In the genomic region with DNA sequence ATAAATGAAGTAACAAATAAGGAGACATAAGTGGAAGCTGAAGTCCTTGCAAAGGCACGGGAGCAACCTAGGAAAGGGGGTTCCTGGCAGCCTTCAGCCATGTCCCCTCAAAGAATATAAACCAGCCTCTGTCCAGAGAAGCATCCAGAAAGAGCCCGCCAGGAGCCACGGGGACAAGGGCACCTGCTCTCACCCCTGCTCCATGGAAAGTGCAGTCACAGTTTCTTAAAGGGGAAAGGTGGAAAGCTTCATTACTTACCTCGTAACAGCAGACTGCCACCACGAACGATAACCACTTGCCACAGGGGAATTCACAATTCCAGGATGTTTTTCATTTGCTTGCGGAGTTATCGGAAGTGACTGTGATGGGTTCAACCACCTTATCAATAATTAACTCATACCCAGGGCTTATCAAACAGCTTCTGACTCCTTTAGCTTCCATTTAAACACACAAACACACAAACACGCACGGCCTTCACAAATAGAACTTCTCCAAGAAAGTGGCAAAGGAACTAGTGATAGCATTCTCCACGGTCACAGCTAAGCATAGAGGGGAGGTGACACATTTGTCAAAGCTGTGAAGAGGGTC, we compare ENCODE assay signal across 27 cellular contexts.
"Had no signal": no experiment of that assay in that cellular context is flagged by ENCODE, and none has a peak within 500 bp of the region (broad histone marks: within the 10 kb centered on the region; RNA-seq: fewer than 3 reads in every experiment).

No MANE protein-coding gene starts in this region.

- H3K9me3 Mint-ChIP-seq: activated B cell treated with CpG ODN at 0.5 μM for 24 hours; activated T-cell treated with anti-CD3 and anti-CD28 coated beads, Interleukin-2, amount 50 U/mL, for 72 hours; effector memory CD8-positive, alpha-beta T cell; T-helper 2 cell treated with Interferon-gamma antibody and Interleukin-4, amounts not matched to agents 5 μg/mL and 100 μg/mL, for 36 hours had no signal

- FAIRE-seq: endothelial cell of umbilical vein had no signal

- ATAC-seq: activated T-cell treated with anti-CD3 and anti-CD28 coated beads, Interleukin-2, amount 50 U/mL, for 72 hours; effector memory CD8-positive, alpha-beta T cell; esophagus mucosa; foreskin keratinocyte; heart left ventricle; naive thymus-derived CD4-positive, alpha-beta T cell had no signal

- H3K36me3 Mint-ChIP-seq: activated naive CD8-positive, alpha-beta T cell; mesothelial cell of epicardium; naive thymus-derived CD4-positive, alpha-beta T cell had no signal

- DNase-seq: activated B cell treated with CpG ODN at 0.5 μM for 24 hours; activated CD4-positive, alpha-beta T cell treated with anti-CD3 and anti-CD28 coated beads, Interleukin-2, amount 50 U/mL, for 1 hour; activated effector memory CD4-positive, alpha-beta T cell treated with Interleukin-2 at 50 U/mL for 16 hours; activated naive CD4-positive, alpha-beta T cell treated with Interleukin-2 at 50 U/mL for 16 hours; activated T-cell treated with anti-CD3 and anti-CD28 coated beads for 4 hours; activated T-cell treated with anti-CD3 and anti-CD28 coated beads, Interleukin-2, amount 50 U/mL, for 72 hours; anterior cingulate cortex; dorsolateral prefrontal cortex; effector memory CD8-positive, alpha-beta T cell; foreskin keratinocyte; heart left ventricle; mammary epithelial cell; naive thymus-derived CD4-positive, alpha-beta T cell; ovary; spleen; stimulated activated naive CD4-positive, alpha-beta T cell; T-helper 1 cell; testis; transverse colon had no signal

- H3K9me3 ChIP-seq: heart left ventricle, ovary, prostate gland, right atrium auricular region, spleen, testis, transverse colon had no signal

- H3K4me1 ChIP-seq: foreskin keratinocyte, prostate gland, testis, transverse colon had no signal

- H3K27me3 ChIP-seq: ovary, right atrium auricular region, testis, transverse colon had no signal

- H3K4me3 ChIP-seq: coronary artery, dorsolateral prefrontal cortex, heart left ventricle, ovary, prostate gland, right atrium auricular region, spleen, testis, transverse colon had no signal

- H3K27ac Mint-ChIP-seq: activated B cell treated with CpG ODN at 0.5 μM for 24 hours; activated naive CD8-positive, alpha-beta T cell; activated T-cell treated with anti-CD3 and anti-CD28 coated beads, Interleukin-2, amount 50 U/mL, for 72 hours; effector memory CD8-positive, alpha-beta T cell; mesothelial cell of epicardium; naive thymus-derived CD4-positive, alpha-beta T cell; T-helper 2 cell treated with Interferon-gamma antibody and Interleukin-4, amounts not matched to agents 5 μg/mL and 100 μg/mL, for 36 hours had no signal

- H3K27ac ChIP-seq: coronary artery, dorsolateral prefrontal cortex, foreskin keratinocyte, heart left ventricle, ovary, prostate gland, right atrium auricular region, spleen, testis, transverse colon had no signal

- H3K36me3 ChIP-seq: heart left ventricle, ovary, prostate gland, right atrium auricular region, spleen, transverse colon had no signal

- H3K4me3 Mint-ChIP-seq: activated B cell treated with CpG ODN at 0.5 μM for 24 hours; activated naive CD8-positive, alpha-beta T cell; activated T-cell treated with anti-CD3 and anti-CD28 coated beads, Interleukin-2, amount 50 U/mL, for 72 hours; effector memory CD8-positive, alpha-beta T cell; mesothelial cell of epicardium; naive thymus-derived CD4-positive, alpha-beta T cell; T-helper 2 cell treated with Interferon-gamma antibody and Interleukin-4, amounts not matched to agents 5 μg/mL and 100 μg/mL, for 36 hours had no signal
